ENCODE assay signal across 8 cellular contexts in genomic region chr18:56638232-56639093, GRCh38. TPM values are rescaled to one million over a fixed set of nuclear protein-coding genes. Genes with fewer than 3 reads are reported as not detected.
DNase-seq lines count a peak whose midpoint lies in the region; ATAC-seq and TF ChIP-seq lines count a peak whose summit lies in the region.

TXNL1 (minus strand) TSS chr18:56638592; CDS start chr18:56638440, 152 bp downstream.

- peak within 1 kb of the TSS; percentile 98 for H3K27ac Mint-ChIP-seq in Calu3 (ENCODE audit: unreplicated experiment)
- H3K27ac Mint-ChIP-seq in endothelial cell (ENCODE audit: unreplicated experiment): peak within 1 kb of the TSS; percentile 97
- peak within 1 kb of the TSS; percentile 100 for H3K27ac Mint-ChIP-seq in mesothelial cell of epicardium

- peaks cover 32% of the 10 kb centered on the region for H3K36me3 Mint-ChIP-seq in Calu3 (ENCODE audit: insufficient read depth, unreplicated experiment)
- H3K36me3 Mint-ChIP-seq in endothelial cell (ENCODE audit: low read depth, unreplicated experiment): peaks cover 12% of the 10 kb centered on the region
- H3K36me3 Mint-ChIP-seq in mesothelial cell of epicardium: peaks cover 8% of the 10 kb centered on the region

- no peaks in the 10 kb centered on the region for H3K27me3 ChIP-seq in OCI-LY3 (ENCODE audit: low read depth, low read length)

- H4K20me1 ChIP-seq in OCI-LY3 (ENCODE audit: insufficient read depth, low read length): peaks cover 40% of the 10 kb centered on the region

- H3K27me3 Mint-ChIP-seq in Calu3 (ENCODE audit: unreplicated experiment): no peaks in the 10 kb centered on the region
- H3K27me3 Mint-ChIP-seq in endothelial cell (ENCODE audit: unreplicated experiment): peaks cover 7% of the 10 kb centered on the region
- H3K27me3 Mint-ChIP-seq in mesothelial cell of epicardium (ENCODE audit: low read depth): no peaks in the 10 kb centered on the region

- peak within 1 kb of the TSS; percentile 99 for H3K4me3 Mint-ChIP-seq in Calu3 (ENCODE audit: low read depth, unreplicated experiment)
- H3K4me3 Mint-ChIP-seq in endothelial cell (ENCODE audit: unreplicated experiment): peak within 1 kb of the TSS; percentile 99
- peak within 1 kb of the TSS; percentile 98 for H3K4me3 Mint-ChIP-seq in mesothelial cell of epicardium

- peak within 1 kb of the TSS; percentile 89 for H3K9ac ChIP-seq in OCI-LY3 (ENCODE audit: low read length)

- H3K36me3 ChIP-seq in OCI-LY3 (replicated peaks; ENCODE audit: low read depth, low read length): peaks cover 21% of the 10 kb centered on the region

- BruUV-seq in Calu3 (replicated peaks; lab: Mats Ljungman, UMichigan): no TSS peak

- H3K4me2 ChIP-seq in OCI-LY3 (ENCODE audit: low read length): peak within 1 kb of the TSS; percentile 88

- peaks cover 57% of the 10 kb centered on the region for H3K4me1 Mint-ChIP-seq in Calu3 (ENCODE audit: low read depth, unreplicated experiment)
- peaks cover 21% of the 10 kb centered on the region for H3K4me1 Mint-ChIP-seq in endothelial cell (ENCODE audit: unreplicated experiment)
- H3K4me1 Mint-ChIP-seq in mesothelial cell of epicardium: peaks cover 32% of the 10 kb centered on the region

- peak within 1 kb of the TSS; percentile 85 for H2AFZ ChIP-seq in OCI-LY3 (ENCODE audit: low read depth, low read length)

- TF ChIP-seq CTCF in Calu3 (IDR thresholded peaks at IDR 0.05; ENCODE audit: unreplicated experiment): no peak
- TF ChIP-seq CTCF in OCI-LY3 (IDR thresholded peaks at IDR 0.05; ENCODE audit: low read depth, low read length): no peak
- TF ChIP-seq CTCF in endothelial cell (IDR thresholded peaks at IDR 0.05; ENCODE audit: unreplicated experiment): no peak
- TF ChIP-seq CTCF in mesothelial cell of epicardium (IDR thresholded peaks at IDR 0.05; ENCODE audit: unreplicated experiment): no peak

- peaks cover 52% of the 10 kb centered on the region for H3K79me2 ChIP-seq in OCI-LY3 (ENCODE audit: low read length)

- intact Hi-C loops in Calu3 (cut with micrococcal nuclease; ENCODE audit: unreplicated experiment): no loop called here

- CTCF ChIA-PET in Calu3 (lab: Charles Lee): interaction anchor here (0.7 to 1.1 kb wide), 2 partner anchors 13 to 1306 kb away, joined by 4 to 6 read pairs; partner anchors contain the start of gene WDR7

- peaks cover 19% of the 10 kb centered on the region for H3K4me1 ChIP-seq in OCI-LY3 (ENCODE audit: low read length)

- DNase-seq in Calu3 (peak; percentile 99), HuH-7 (ENCODE audit: low spot score) (peak; percentile 81), endothelial cell (ENCODE audit: low spot score) (peak; percentile 99), mesothelial cell of epicardium (ENCODE audit: low spot score in 2 of 2, unreplicated experiment in 2 of 2) (peak; percentile 99)
- peak; percentile 99 for DNase-seq in activated CD8-positive, alpha-beta memory T cell treated with anti-CD3 and anti-CD28 coated beads, Interleukin-2, amount 50 U/mL, for 48 hours
- peak; percentile 99 for DNase-seq in stimulated activated CD8-positive, alpha-beta memory T cell treated with anti-CD3 and anti-CD28 coated beads, Interleukin-15, amount 100 ng/mL, for 48 hours (ENCODE audit: low read depth in 2 of 2)

- peak within 1 kb of the TSS; percentile 83 for H3K4me3 ChIP-seq in OCI-LY3 (ENCODE audit: low read length)

- peak within 1 kb of the TSS; percentile 89 for H3K27ac ChIP-seq in OCI-LY3 (ENCODE audit: low read length)

- peak; percentile 95 for ATAC-seq in GM21515 (IDR thresholded peaks at IDR 0.05; ENCODE audit: unreplicated experiment)

- H3K9me3 Mint-ChIP-seq in Calu3 (ENCODE audit: low read depth, unreplicated experiment): no peaks in the 10 kb centered on the region
- H3K9me3 Mint-ChIP-seq in endothelial cell (ENCODE audit: unreplicated experiment): no peaks in the 10 kb centered on the region
- peaks cover 8% of the 10 kb centered on the region for H3K9me3 Mint-ChIP-seq in mesothelial cell of epicardium

- H3K9me3 ChIP-seq in OCI-LY3 (ENCODE audit: insufficient read depth, low read length): no peaks in the 10 kb centered on the region

RNA-seq across cellular contexts. Expression of gene TXNL1, which starts in this region (rescaled TPM):
- 83.6 and 98.1 TPM in 2 replicates for total RNA-seq in Calu3 (2022)
- total RNA-seq in endothelial cell (ENCODE audit: unreplicated experiment): 74.0 TPM
- 75.9 to 77.3 TPM (median 76.9 TPM) in 3 replicates for total RNA-seq in mesothelial cell of epicardium

Comparison
In these comparisons a context has a peak if more than half of its experiments do, and no peak if none do; other contexts are left out.
1. Peak in every context shown above with its lines: DNase-seq, ATAC-seq, H3K4me3 ChIP-seq and H3K27ac ChIP-seq.